Comparison of ENCODE assay signal across 29 cellular contexts in genomic region chr22:25386538-25386884, GRCh38.
A peak's percentile ranks its signal among the peaks of the same experiment; 100 is the strongest.
DNase-seq lines count a peak whose midpoint lies in the region; ATAC-seq, FAIRE-seq and TF ChIP-seq lines count a peak whose summit lies in the region.
"Had no signal": no experiment of that assay in that cellular context is flagged by ENCODE, and none has a peak within 500 bp of the region (broad histone marks: within the 10 kb centered on the region; RNA-seq: fewer than 3 reads in every experiment).

No MANE protein-coding gene starts in this region.

- WGBS in pancreas, 2 donors: 93 to 94% methylated on average over 9 of the region's 9 CpGs

- H3K27ac Mint-ChIP-seq in activated CD4-positive, alpha-beta T cell treated with anti-CD3 and anti-CD28 coated beads for 36 hours: peak overlapping the region; percentile 65
- peak overlapping the region; percentile 81 for H3K27ac Mint-ChIP-seq in T-helper 17 cell
- H3K27ac Mint-ChIP-seq: activated T-helper 1 cell treated with anti-CD3 and anti-CD28 coated beads, Interleukin-12 subunit alpha, Interleukin-12 subunit beta, Interleukin-2, Interleukin-4 antibody, amounts not matched to agents 30 ng/mL and 10 ng/mL and 1 ng/mL, durations not matched to agents 14 hours and 24 hours and 36 hours; T-cell had no signal

- POLR2A ChIA-PET in activated CD4-positive, alpha-beta T cell treated with anti-CD3 and anti-CD28 coated beads for 36 hours (lab: Charles Lee): no interaction called here

- H3K4me3 Mint-ChIP-seq in activated CD4-positive, alpha-beta T cell treated with anti-CD3 and anti-CD28 coated beads for 36 hours: no peak overlapping the region
- H3K4me3 Mint-ChIP-seq in T-helper 17 cell: no peak overlapping the region
- H3K4me3 Mint-ChIP-seq: activated T-helper 1 cell treated with anti-CD3 and anti-CD28 coated beads, Interleukin-12 subunit alpha, Interleukin-12 subunit beta, Interleukin-2, Interleukin-4 antibody, amounts not matched to agents 30 ng/mL and 10 ng/mL and 1 ng/mL, durations not matched to agents 14 hours and 24 hours and 36 hours; neural crest cell had no signal

- peaks cover 33% of the 10 kb centered on the region for H4K20me1 ChIP-seq in DOHH2 (ENCODE audit: control insufficient read depth, insufficient read depth, low read depth, low read length)

- no peak for FAIRE-seq in pancreas (lab: Jason Lieb, UNC)
- FAIRE-seq: H54 had no signal

- H3K4me1 Mint-ChIP-seq in activated CD4-positive, alpha-beta T cell treated with anti-CD3 and anti-CD28 coated beads for 36 hours: peaks cover 49% of the 10 kb centered on the region
- H3K4me1 Mint-ChIP-seq in T-helper 17 cell: peaks cover 54% of the 10 kb centered on the region

- TF ChIP-seq CTCF in DOHH2 (IDR thresholded peaks at IDR 0.05; ENCODE audit: low read depth, low read length, poor library complexity, severe bottlenecking): no peak
- TF ChIP-seq CTCF in neutrophil (IDR thresholded peaks at IDR 0.05): no peak
- no peak for TF ChIP-seq CTCF in pancreas (IDR thresholded peaks at IDR 0.05)

- no peaks in the 10 kb centered on the region for H3K9me2 ChIP-seq in DOHH2 (replicated peaks; ENCODE audit: control insufficient read depth, low read length)

- no peaks in the 10 kb centered on the region for H3K9me3 ChIP-seq in DOHH2 (ENCODE audit: control insufficient read depth, insufficient read depth, low read length)
- no peaks in the 10 kb centered on the region for H3K9me3 ChIP-seq in T-helper 17 cell (ENCODE audit: control insufficient read depth, low read length, poor library complexity, severe bottlenecking)
- H3K9me3 ChIP-seq in neutrophil: no peaks in the 10 kb centered on the region
- H3K9me3 ChIP-seq in pancreas: no peaks in the 10 kb centered on the region
- H3K9me3 ChIP-seq: esophagus muscularis mucosa, MG63, SJCRH30, suprapubic skin had no signal

- no peaks in the 10 kb centered on the region for H3K27me3 Mint-ChIP-seq in activated CD4-positive, alpha-beta T cell treated with anti-CD3 and anti-CD28 coated beads for 36 hours
- no peaks in the 10 kb centered on the region for H3K27me3 Mint-ChIP-seq in T-helper 17 cell
- H3K27me3 Mint-ChIP-seq: T-cell had no signal

- H3K4me3 ChIP-seq in DOHH2 (ENCODE audit: low read length) (no peak overlapping the region), neutrophil (ENCODE audit: low read depth in 1 of 2, low read length in 1 of 2) (peak overlapping the region in 1 of 2 experiments; percentile 4), pancreas (no peak overlapping the region)
- H3K4me3 ChIP-seq: esophagus muscularis mucosa, MG63, SJCRH30, suprapubic skin had no signal

- H3K36me3 ChIP-seq in DOHH2 (ENCODE audit: control insufficient read depth, low read length): no peaks in the 10 kb centered on the region; the same call in 1 of the 2 replicates
- no peaks in the 10 kb centered on the region for H3K36me3 ChIP-seq in neutrophil
- H3K36me3 ChIP-seq in pancreas: no peaks in the 10 kb centered on the region
- H3K36me3 ChIP-seq: esophagus muscularis mucosa, MG63, suprapubic skin had no signal

- no peaks in the 10 kb centered on the region for H3K9me3 Mint-ChIP-seq in activated CD4-positive, alpha-beta T cell treated with anti-CD3 and anti-CD28 coated beads for 36 hours (ENCODE audit: low read depth)
- H3K9me3 Mint-ChIP-seq: activated T-helper 1 cell treated with anti-CD3 and anti-CD28 coated beads, Interleukin-12 subunit alpha, Interleukin-12 subunit beta, Interleukin-2, Interleukin-4 antibody, amounts not matched to agents 30 ng/mL and 10 ng/mL and 1 ng/mL, durations not matched to agents 14 hours and 24 hours and 36 hours; immature natural killer cell; neural crest cell; T-cell had no signal

- CTCF ChIA-PET in activated CD4-positive, alpha-beta T cell treated with anti-CD3 and anti-CD28 coated beads for 36 hours (lab: Charles Lee): no interaction called here

- H3F3A ChIP-seq in DOHH2 (ENCODE audit: control insufficient read depth, insufficient read depth): no peaks in the 10 kb centered on the region

- peaks cover 92% of the 10 kb centered on the region for H3K79me2 ChIP-seq in DOHH2 (ENCODE audit: control insufficient read depth, low read length)

- DNase-seq in activated CD4-positive, alpha-beta T cell treated with anti-CD3 and anti-CD28 coated beads for 36 hours: no peak
- DNase-seq in activated CD4-positive, alpha-beta T cell treated with anti-CD3 and anti-CD28 coated beads for 4 hours: no peak
- DNase-seq in T-helper 17 cell (no peak), NOMO-1 treated with DMSO at 0.1 percent for 48 hours (lab: John Stamatoyannopoulos, UW; ENCODE audit: unreplicated experiment) (no peak), pancreas (no peak)
- DNase-seq: 8988T; central memory CD4-positive, alpha-beta T cell; DMS153; foreskin keratinocyte; immature natural killer cell; left colon; mammary epithelial cell; MG63; NCI-H1417; NCI-H2081; NCI-H2227 treated with DMSO at 0.1 percent for 48 hours; NCI-H526 treated with DMSO at 0.1 percent for 48 hours; posterior cingulate gyrus; SJCRH30; T-cell had no signal

- peak overlapping the region; percentile 49; the same call in 1 of the 2 replicates for H3K4me2 ChIP-seq in DOHH2 (ENCODE audit: low read length)

- H3K27ac ChIP-seq in DOHH2 (ENCODE audit: low read depth, low read length) (no peak overlapping the region), neutrophil (peak overlapping the region; percentile 47), pancreas (no peak overlapping the region)
- H3K27ac ChIP-seq: esophagus muscularis mucosa, foreskin keratinocyte, SJCRH30, suprapubic skin had no signal

- ATAC-seq in activated CD4-positive, alpha-beta T cell treated with anti-CD3 and anti-CD28 coated beads for 36 hours: no peak
- no peak for ATAC-seq in T-helper 17 cell
- ATAC-seq in HG02884 (IDR thresholded peaks at IDR 0.05; ENCODE audit: unreplicated experiment): no peak
- no peak for ATAC-seq in pancreas
- ATAC-seq: foreskin keratinocyte, left colon, sciatic nerve had no signal

- no peaks in the 10 kb centered on the region for H3K36me3 Mint-ChIP-seq in activated CD4-positive, alpha-beta T cell treated with anti-CD3 and anti-CD28 coated beads for 36 hours (ENCODE audit: low read depth)
- no peaks in the 10 kb centered on the region for H3K36me3 Mint-ChIP-seq in T-helper 17 cell (ENCODE audit: low read depth)
- H3K36me3 Mint-ChIP-seq: immature natural killer cell, T-cell had no signal

- H3K27me3 ChIP-seq in DOHH2 (ENCODE audit: control insufficient read depth, low read length) (no peaks in the 10 kb centered on the region), neutrophil (no peaks in the 10 kb centered on the region), pancreas (no peaks in the 10 kb centered on the region)
- H3K27me3 ChIP-seq: esophagus muscularis mucosa, foreskin keratinocyte, MG63, SJCRH30, suprapubic skin had no signal

- intact Hi-C loops in activated CD4-positive, alpha-beta T cell treated with anti-CD3 and anti-CD28 coated beads for 36 hours (cut with DNase I, micrococcal nuclease): no loop called here
- intact Hi-C loops in pancreas (cut with DNase I): no loop called here

- H3K4me1 ChIP-seq in DOHH2 (ENCODE audit: control insufficient read depth, low read length) (peaks cover 45% of the 10 kb centered on the region), neutrophil (ENCODE audit: control insufficient read depth in 1 of 2, insufficient read depth in 1 of 2, low read depth in 1 of 2, low read length in 1 of 2) (peaks cover 56 to 58% of the 10 kb centered on the region in 2 experiments), pancreas (peaks cover 0 to 4% (median 0%) of the 10 kb centered on the region in 3 donors)
- H3K4me1 ChIP-seq: foreskin keratinocyte had no signal
